ENCODE assay signal across 21 cellular contexts in the genomic region with DNA sequence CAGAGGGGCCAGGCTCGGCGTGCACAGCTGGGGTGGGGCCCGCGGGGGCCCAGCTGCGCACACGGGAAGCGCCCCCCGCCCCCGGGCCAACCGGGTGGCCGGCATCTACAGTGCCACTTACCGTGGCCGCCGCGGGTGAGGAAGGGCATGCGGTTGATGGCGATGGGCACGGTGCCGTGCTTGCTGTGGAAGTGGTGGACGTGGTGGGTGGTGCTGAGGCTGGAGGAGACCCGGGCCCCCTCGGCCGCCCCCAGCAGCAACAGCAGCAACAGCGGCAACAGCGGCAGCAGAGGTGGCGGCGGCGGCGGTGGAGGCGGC. TPM values are rescaled to one million over a fixed set of nuclear protein-coding genes. Genes with fewer than 3 reads are reported as not detected.
A peak's percentile ranks its signal among the peaks of the same experiment; 100 is the strongest.
DNase-seq lines count a peak whose midpoint lies in the region; ATAC-seq and TF ChIP-seq lines count a peak whose summit lies in the region.
"Had no signal": no experiment of that assay in that cellular context is flagged by ENCODE, and none has a peak within 500 bp of the region (broad histone marks: within the 10 kb centered on the region; RNA-seq: fewer than 3 reads in every experiment).

No MANE protein-coding gene starts in this region.

- H3K9me3 ChIP-seq in right atrium auricular region (no peaks in the 10 kb centered on the region), muscle layer of duodenum (ENCODE audit: control insufficient read depth in 1 of 2, low read length in 2 of 2) (no peaks in the 10 kb centered on the region), uterus (no peaks in the 10 kb centered on the region)
- H3K9me3 ChIP-seq: tibial artery had no signal

- peak overlapping the region in 1 of 2 donors; percentile 43 for H3K4me3 ChIP-seq in right atrium auricular region
- peak overlapping the region; percentile 13 to 50 for H3K4me3 ChIP-seq in muscle layer of duodenum (ENCODE audit: low read depth in 1 of 2, low read length in 2 of 2)
- H3K4me3 ChIP-seq in uterus, result peak overlapping the region; percentile 61

- peak; percentile 42 for DNase-seq in Right ventricle myocardium inferior (ENCODE audit: missing footprints)
- no peak for DNase-seq in right atrium auricular region (ENCODE audit: low spot score)
- no peak for DNase-seq in uterus
- no peak for DNase-seq in T1000 (lab: John Stamatoyannopoulos, UW)
- DNase-seq in inferior parietal cortex (ENCODE audit: extremely low spot score), result no peak
- DNase-seq: activated B cell treated with CpG ODN at 0.5 μM for 24 hours; activated effector memory CD4-positive, alpha-beta T cell treated with anti-CD3 and anti-CD28 coated beads, Interleukin-2, amount 50 U/mL, for 16 hours; cortex of kidney; NCI-H1694 treated with DMSO at 0.1 percent for 48 hours; NCI-H510A; stimulated activated CD4-positive, alpha-beta T cell treated with anti-CD3 and anti-CD28 coated beads, Interleukin-2, amount 100 ng/mL, for 24 hours; T-cell; tibial artery had no signal

- ATAC-seq in Right ventricle myocardium inferior, result no peak
- no peak for ATAC-seq in GM19328 (IDR thresholded peaks at IDR 0.05; ENCODE audit: unreplicated experiment)

- H3K36me3 ChIP-seq in right atrium auricular region (no peaks in the 10 kb centered on the region), muscle layer of duodenum (ENCODE audit: control insufficient read depth in 1 of 2, insufficient read depth in 2 of 2, low read length in 2 of 2) (no peaks in the 10 kb centered on the region), uterus (no peaks in the 10 kb centered on the region)
- H3K36me3 ChIP-seq: tibial artery had no signal

- TF ChIP-seq POLR2A in uterus (IDR thresholded peaks at IDR 0.05), result no peak

- intact Hi-C loops in Right ventricle myocardium inferior (cut with DNase I) (no loop called here), uterus (cut with DNase I; ENCODE audit: low total_unique reads) (no loop called here)

- H3K4me1 ChIP-seq in right atrium auricular region (peaks cover 0 to 26% of the 10 kb centered on the region in 2 donors), muscle layer of duodenum (ENCODE audit: control insufficient read depth in 1 of 2, insufficient read depth in 2 of 2, low read length in 2 of 2) (peaks cover 0 to 19% of the 10 kb centered on the region in 2 donors), uterus (peaks cover 0 to 8% of the 10 kb centered on the region in 2 donors)

- H3K27me3 ChIP-seq in right atrium auricular region, result peaks cover 0 to 10% of the 10 kb centered on the region in 2 donors
- peaks cover 29% of the 10 kb centered on the region for H3K27me3 ChIP-seq in muscle layer of duodenum (ENCODE audit: low read depth, low read length)
- H3K27me3 ChIP-seq in uterus, result no peaks in the 10 kb centered on the region

- no peak overlapping the region for H3K27ac ChIP-seq in right atrium auricular region
- peak overlapping the region; percentile 55 for H3K27ac ChIP-seq in cingulate gyrus (ENCODE audit: low read depth, low read length)
- H3K27ac ChIP-seq in muscle layer of duodenum (ENCODE audit: low read length), result no peak overlapping the region
- peak overlapping the region; percentile 41 to 69 for H3K27ac ChIP-seq in uterus
- H3K27ac ChIP-seq: tibial artery had no signal

- TF ChIP-seq CTCF in right atrium auricular region (IDR thresholded peaks at IDR 0.05) (no peak), uterus (IDR thresholded peaks at IDR 0.05) (no peak)

RNA-seq across cellular contexts. Expression of gene SLC22A12, which starts 51.4 kb away (rescaled TPM):
- total RNA-seq in Right ventricle myocardium inferior (not detected), right atrium auricular region (not detected), uterus (not detected)
- total RNA-seq: activated B cell treated with CpG ODN at 0.5 μM for 24 hours; activated CD8-positive, alpha-beta memory T cell treated with anti-CD3 and anti-CD28 coated beads for 36 hours; astrocyte; epithelial cell of proximal tubule; kidney epithelial cell; renal cortical epithelial cell; T-cell had no signal

Comparison
In these comparisons a context has a peak if more than half of its experiments do, and no peak if none do; other contexts are left out.
1. H3K27ac ChIP-seq: peak in cingulate gyrus (single experiment) and uterus (2 of 2); none in right atrium auricular region (0 of 2) and muscle layer of duodenum (single experiment).